Comparison of ENCODE assay signal across 1 cellular context in genomic region chr4:37975321-37975822, GRCh38.
A peak's percentile ranks its signal among the peaks of the same experiment; 100 is the strongest.
TF ChIP-seq lines count a peak whose summit lies in the region.

No MANE protein-coding gene starts in this region.

TF ChIP-seq in K562, 482 proteins besides CTCF, POLR2A, EP300 and RAD21:
- peak; percentile 78 for TF ChIP-seq ZBTB33 (CRISPR knock-in tag; IDR thresholded peaks at IDR 0.05)
